8 cellular contexts compared by ENCODE assay signal in genomic region chr17:77331161-77331864, GRCh38.
A peak's percentile ranks its signal among the peaks of the same experiment; 100 is the strongest.
DNase-seq lines count a peak whose midpoint lies in the region; ATAC-seq and TF ChIP-seq lines count a peak whose summit lies in the region.

No MANE protein-coding gene starts in this region.

- H3K36me3 Mint-ChIP-seq in activated naive CD8-positive, alpha-beta T cell treated with anti-CD3 and anti-CD28 coated beads, Interleukin-2, amount 50 U/mL, for 24 hours (ENCODE audit: low read depth), result no peaks in the 10 kb centered on the region

- H3K27ac Mint-ChIP-seq in activated naive CD8-positive, alpha-beta T cell treated with anti-CD3 and anti-CD28 coated beads, Interleukin-2, amount 50 U/mL, for 24 hours, result peak overlapping the region; percentile 95

- intact Hi-C loops in left ventricle myocardium inferior (cut with micrococcal nuclease) (loop anchor here (5.0 to 10.0 kb wide), 2 partner anchors 93 to 166 kb away; no protein-coding TSS in a partner anchor), aorta (cut with DNase I) (loop anchor here (1.0 to 5.0 kb wide), 3 partner anchors 76 to 164 kb away; no protein-coding TSS in a partner anchor)

- no peaks in the 10 kb centered on the region for H3K27me3 Mint-ChIP-seq in activated naive CD8-positive, alpha-beta T cell treated with anti-CD3 and anti-CD28 coated beads, Interleukin-2, amount 50 U/mL, for 24 hours

- H3K4me3 ChIP-seq in left ventricle myocardium inferior (peak overlapping the region; percentile 52), aorta (ENCODE audit: low read length in 2 of 2) (no peak overlapping the region)

- DNase-seq in NCI-H1436 (lab: John Stamatoyannopoulos, UW), result peak; percentile 92
- peak; percentile 89 for DNase-seq in SW480 (ENCODE audit: low spot score)
- peak; percentile 98 for DNase-seq in activated naive CD8-positive, alpha-beta T cell treated with anti-CD3 and anti-CD28 coated beads, Interleukin-2, amount 50 U/mL, for 24 hours
- peak; percentile 92 for DNase-seq in left ventricle myocardium inferior
- DNase-seq in renal cortical epithelial cell (ENCODE audit: low read depth), result peak; percentile 73
- peak; percentile 95 to 99 for DNase-seq in aorta

- H3K9me3 Mint-ChIP-seq in activated naive CD8-positive, alpha-beta T cell treated with anti-CD3 and anti-CD28 coated beads, Interleukin-2, amount 50 U/mL, for 24 hours, result no peaks in the 10 kb centered on the region

- no peaks in the 10 kb centered on the region for H3K36me3 ChIP-seq in left ventricle myocardium inferior
- H3K36me3 ChIP-seq in aorta (ENCODE audit: control insufficient read depth in 1 of 2, insufficient read depth in 2 of 2, low read length in 1 of 2), result no peaks in the 10 kb centered on the region

- TF ChIP-seq CTCF in GM12872 (IDR thresholded peaks at IDR 0.05; ENCODE audit: insufficient read depth, low read depth, low read length), result peak; percentile 92
- TF ChIP-seq CTCF in left ventricle myocardium inferior (IDR thresholded peaks at IDR 0.05; ENCODE audit: borderline replicate concordance), result peak; percentile 98

- H3K4me1 ChIP-seq in left ventricle myocardium inferior (peaks cover 19% of the 10 kb centered on the region), aorta (ENCODE audit: control insufficient read depth in 1 of 2, insufficient read depth in 2 of 2, low read length in 2 of 2) (no peaks in the 10 kb centered on the region)

- peak overlapping the region; percentile 72 for H3K4me3 Mint-ChIP-seq in activated naive CD8-positive, alpha-beta T cell treated with anti-CD3 and anti-CD28 coated beads, Interleukin-2, amount 50 U/mL, for 24 hours

- 11% methylated on average over 22 to 24 of the region's 24 CpGs for WGBS in aorta, 2 donors

- peaks cover 44% of the 10 kb centered on the region for H3K4me1 Mint-ChIP-seq in activated naive CD8-positive, alpha-beta T cell treated with anti-CD3 and anti-CD28 coated beads, Interleukin-2, amount 50 U/mL, for 24 hours

- H3K27me3 ChIP-seq in left ventricle myocardium inferior (ENCODE audit: low read depth) (no peaks in the 10 kb centered on the region), aorta (ENCODE audit: control insufficient read depth in 1 of 2, insufficient read depth in 2 of 2, low read length in 1 of 2) (no peaks in the 10 kb centered on the region)

- H3K27ac ChIP-seq in left ventricle myocardium inferior (replicated peaks) (peak overlapping the region; percentile 68), aorta (ENCODE audit: low read depth in 1 of 2, low read length in 2 of 2) (no peak overlapping the region)

- H3K9me3 ChIP-seq in left ventricle myocardium inferior (replicated peaks) (no peaks in the 10 kb centered on the region), aorta (ENCODE audit: control insufficient read depth, low read length) (no peaks in the 10 kb centered on the region)

- ATAC-seq in HG02759 (IDR thresholded peaks at IDR 0.05; ENCODE audit: unreplicated experiment) (peak; percentile 67), aorta (ENCODE audit: low FRiP score) (peak; percentile 92)
- ATAC-seq in activated naive CD8-positive, alpha-beta T cell treated with anti-CD3 and anti-CD28 coated beads, Interleukin-2, amount 50 U/mL, for 24 hours, result peak; percentile 79
